8 cellular contexts compared by ENCODE assay signal in genomic region chr6:56370591-56371198, GRCh38.
DNase-seq lines count a peak whose midpoint lies in the region; ATAC-seq and TF ChIP-seq lines count a peak whose summit lies in the region.

No MANE protein-coding gene starts in this region.

- H3K36me3 Mint-ChIP-seq in Caco-2 (ENCODE audit: insufficient read depth, unreplicated experiment): no peaks in the 10 kb centered on the region

- H3K27me3 ChIP-seq in Caco-2 (replicated peaks; ENCODE audit: control insufficient read depth, insufficient read depth, low read length) (no peaks in the 10 kb centered on the region), RWPE2 (ENCODE audit: insufficient read depth, poor library complexity, severe bottlenecking) (no peaks in the 10 kb centered on the region)

- POLR2A ChIA-PET in Caco-2 (lab: Charles Lee): interaction anchor here (1.0 kb wide), 1 partner anchor 172 kb away, joined by 4 read pairs; no protein-coding TSS in a partner anchor

- H3K4me3 ChIP-seq in Caco-2 (ENCODE audit: low read depth, low read length): no peak overlapping the region
- no peak overlapping the region for H3K4me3 ChIP-seq in LNCaP clone FGC (ENCODE audit: low read depth, low read length)
- H3K4me3 ChIP-seq in RWPE2 (ENCODE audit: severe bottlenecking): no peak overlapping the region
- H3K4me3 ChIP-seq in fibroblast of pulmonary artery (replicated peaks; ENCODE audit: low read depth, low read length): no peak overlapping the region

- H3K4me3 Mint-ChIP-seq in Caco-2 (ENCODE audit: unreplicated experiment): peak overlapping the region; percentile 69

- H3K9me3 ChIP-seq in Caco-2 (no peaks in the 10 kb centered on the region), RWPE2 (ENCODE audit: severe bottlenecking) (no peaks in the 10 kb centered on the region)

- BruUV-seq in Caco-2 (replicated peaks; lab: Mats Ljungman, UMichigan): no TSS peak

- no peaks in the 10 kb centered on the region for H3K27me3 Mint-ChIP-seq in Caco-2 (ENCODE audit: insufficient read depth, unreplicated experiment)

- peaks cover 33% of the 10 kb centered on the region for H3K4me1 Mint-ChIP-seq in Caco-2 (ENCODE audit: low read depth, unreplicated experiment)

- TF ChIP-seq CTCF in Caco-2 (IDR thresholded peaks at IDR 0.05; ENCODE audit: insufficient read depth in 1 of 2, low read depth in 1 of 2, low read length in 1 of 2, severe bottlenecking in 1 of 2, unreplicated experiment in 1 of 2) (no peak), LNCaP clone FGC (IDR thresholded peaks at IDR 0.05; ENCODE audit: control insufficient read depth, extremely low read depth, insufficient read depth) (no peak), RWPE2 (IDR thresholded peaks at IDR 0.05; ENCODE audit: poor library complexity, severe bottlenecking) (peak; percentile 2), fibroblast of pulmonary artery (IDR thresholded peaks at IDR 0.05; ENCODE audit: low read length, missing control alignments) (no peak)

- H3K4me1 ChIP-seq in Caco-2: peaks cover 31% of the 10 kb centered on the region
- H3K4me1 ChIP-seq in RWPE2 (ENCODE audit: insufficient read depth, poor library complexity, severe bottlenecking): peaks cover 31% of the 10 kb centered on the region

- intact Hi-C loops in Caco-2 (cut with micrococcal nuclease; ENCODE audit: unreplicated experiment): loop anchor here (1.0 to 5.0 kb wide), 7 partner anchors 48 to 223 kb away; no protein-coding TSS in a partner anchor

- no peaks in the 10 kb centered on the region for H3K9me3 Mint-ChIP-seq in Caco-2 (ENCODE audit: unreplicated experiment)

- H3K36me3 ChIP-seq in Caco-2 (ENCODE audit: control insufficient read depth, insufficient read depth, low read length): no peaks in the 10 kb centered on the region
- H3K36me3 ChIP-seq in RWPE2 (ENCODE audit: low read depth): no peaks in the 10 kb centered on the region

- DNase-seq in Caco-2 (no peak), LNCaP clone FGC (ENCODE audit: low read depth) (peak; percentile 45), RWPE2 (ENCODE audit: low spot score) (no peak), fibroblast of pulmonary artery (ENCODE audit: low read depth) (peak; percentile 99), pulmonary artery endothelial cell (ENCODE audit: low read depth, low spot score) (peak; percentile 98), HUDEP-2 (lab: John Stamatoyannopoulos, UW; ENCODE audit: unreplicated experiment in 76 of 76) (no peak)
- no peak for DNase-seq in stimulated activated naive CD8-positive, alpha-beta T cell treated with anti-CD3 and anti-CD28 coated beads, Interleukin-15, Interleukin-2, amounts not matched to agents 100 U/mL and 50 U/mL, for 24 hours

- CTCF ChIA-PET in Caco-2 (lab: Charles Lee): interaction anchor here (0.8 to 2.8 kb wide), 8 partner anchors 10 to 224 kb away, joined by 3 to 27 read pairs (median 6); no protein-coding TSS in a partner anchor

- H3K27ac Mint-ChIP-seq in Caco-2 (ENCODE audit: unreplicated experiment): no peak overlapping the region

- peak; percentile 82 for ATAC-seq in GM21529 (IDR thresholded peaks at IDR 0.05; ENCODE audit: unreplicated experiment)
- ATAC-seq in RWPE2 (ENCODE audit: low read depth): peak; percentile 75
- ATAC-seq in stimulated activated naive CD8-positive, alpha-beta T cell treated with anti-CD3 and anti-CD28 coated beads, Interleukin-15, Interleukin-2, amounts not matched to agents 100 U/mL and 50 U/mL, for 24 hours: no peak

- peak overlapping the region; percentile 91 for H3K27ac ChIP-seq in RWPE2 (ENCODE audit: poor library complexity, severe bottlenecking)

Comparison
In these comparisons a context has a peak if more than half of its experiments do, and no peak if none do; other contexts are left out.
1. DNase-seq: peak in LNCaP clone FGC (single experiment), fibroblast of pulmonary artery (single experiment) and pulmonary artery endothelial cell (single experiment); none in Caco-2 (0 of 2), RWPE2 (single experiment), HUDEP-2 (0 of 76) and stimulated activated naive CD8-positive, alpha-beta T cell treated with anti-CD3 and anti-CD28 coated beads, Interleukin-15, Interleukin-2, amounts not matched to agents 100 U/mL and 50 U/mL, for 24 hours (single experiment).